Comparison of ENCODE assay signal across 9 cellular contexts in the genomic region with DNA sequence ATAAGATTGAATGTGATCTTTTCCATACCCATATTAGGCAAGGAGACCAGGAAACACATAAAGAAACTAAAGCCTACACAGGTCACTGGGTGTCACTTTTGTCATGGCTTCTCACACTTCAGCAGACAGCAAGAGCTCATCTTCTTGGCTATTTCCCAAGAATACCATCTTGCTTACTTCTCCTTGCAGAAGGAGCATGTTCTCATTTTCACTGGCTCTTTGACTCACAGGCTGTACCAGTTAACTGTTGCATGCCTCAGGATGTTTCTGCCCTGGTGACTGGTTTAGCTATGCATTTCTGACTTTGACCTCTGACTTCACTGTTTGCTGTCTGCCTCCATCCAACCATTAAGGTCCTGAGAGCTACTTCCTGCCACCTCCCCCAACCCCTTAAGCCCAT. TPM values are rescaled to one million over a fixed set of nuclear protein-coding genes. Genes with fewer than 3 reads are reported as not detected.
DNase-seq lines count a peak whose midpoint lies in the region; ATAC-seq and TF ChIP-seq lines count a peak whose summit lies in the region.
"Had no signal": no experiment of that assay in that cellular context is flagged by ENCODE, and none has a peak within 500 bp of the region (broad histone marks: within the 10 kb centered on the region; RNA-seq: fewer than 3 reads in every experiment).

No MANE protein-coding gene starts in this region.

- H2AFZ ChIP-seq in GM23248 (0 out of 2 replicates have a peak overlapping the region, but pooled peaks have one; percentile 41), Loucy (ENCODE audit: low read length) (peak overlapping the region; percentile 43), neuronal stem cell (ENCODE audit: low read length) (no peak overlapping the region)

- H3K23ac ChIP-seq in neuronal stem cell (ENCODE audit: low read depth, low read length, poor library complexity), result no peak overlapping the region

- TF ChIP-seq POLR2A in erythroblast (IDR thresholded peaks at IDR 0.05; ENCODE audit: low read length), result no peak

- TF ChIP-seq CTCF in DOHH2 (IDR thresholded peaks at IDR 0.05; ENCODE audit: low read depth, low read length, poor library complexity, severe bottlenecking) (no peak), Loucy (conservative IDR thresholded peaks at IDR 0.05; ENCODE audit: low read length) (no peak)

- no peak overlapping the region for H2BK120ac ChIP-seq in neuronal stem cell (ENCODE audit: low read depth, low read length)

- H3K4me1 ChIP-seq in DOHH2 (ENCODE audit: control insufficient read depth, low read length) (peaks cover 71% of the 10 kb centered on the region), GM23248 (ENCODE audit: insufficient read depth) (peaks cover 42% of the 10 kb centered on the region), Loucy (ENCODE audit: insufficient read depth, low read length, poor library complexity, severe bottlenecking) (peaks cover 24% of the 10 kb centered on the region), neuronal stem cell (ENCODE audit: control insufficient read depth in 2 of 2, insufficient read depth in 1 of 2, low read depth in 1 of 2, low read length in 2 of 2) (peaks cover 4 to 24% of the 10 kb centered on the region in 2 donors)

- H3K27me3 ChIP-seq in DOHH2 (ENCODE audit: control insufficient read depth, low read length), result no peaks in the 10 kb centered on the region
- no peaks in the 10 kb centered on the region for H3K27me3 ChIP-seq in GM23248 (replicated peaks; ENCODE audit: insufficient read depth)
- no peaks in the 10 kb centered on the region for H3K27me3 ChIP-seq in Loucy (ENCODE audit: insufficient read depth, low read length, poor library complexity, severe bottlenecking)
- H3K27me3 ChIP-seq in neuronal stem cell (ENCODE audit: control insufficient read depth in 3 of 3, insufficient read depth in 3 of 3, low read depth in 1 of 3, low read length in 3 of 3), result no peaks in the 10 kb centered on the region

- H3K9ac ChIP-seq in GM23248 (no peak overlapping the region), Loucy (ENCODE audit: low read depth, low read length, poor library complexity, severe bottlenecking) (no peak overlapping the region), neuronal stem cell (ENCODE audit: low read depth, low read length, poor library complexity) (no peak overlapping the region)

- DNase-seq in GM23248 (peak; percentile 85), cerebellar cortex (ENCODE audit: low spot score) (peak; percentile 66), erythroblast (lab: John Stamatoyannopoulos, UW) (no peak), neuronal stem cell (ENCODE audit: low spot score) (no peak)
- no peak for DNase-seq in natural killer cell treated with Interleukin-12 subunit alpha and Interleukin-12 subunit beta and Interleukin-15 and Interleukin-18, amount 100 ng/mL, for 72 hours (ENCODE audit: low spot score)
- DNase-seq in stimulated activated naive CD4-positive, alpha-beta T cell (lab: John Stamatoyannopoulos, UW), result no peak

- no peaks in the 10 kb centered on the region for H3K36me3 Mint-ChIP-seq in natural killer cell treated with Interleukin-12 subunit alpha and Interleukin-12 subunit beta and Interleukin-15 and Interleukin-18, amount 100 ng/mL, for 72 hours

- peaks cover 4% of the 10 kb centered on the region; the same call in 1 of the 2 replicates for H3K9me3 ChIP-seq in DOHH2 (ENCODE audit: control insufficient read depth, insufficient read depth, low read length)
- no peaks in the 10 kb centered on the region for H3K9me3 ChIP-seq in GM23248 (ENCODE audit: low read depth)
- H3K9me3 ChIP-seq in Loucy (ENCODE audit: insufficient read depth, low read depth, low read length), result no peaks in the 10 kb centered on the region
- peaks cover 0 to 14% of the 10 kb centered on the region in 2 donors for H3K9me3 ChIP-seq in neuronal stem cell (replicated peaks in 1 of 2; ENCODE audit: control insufficient read depth in 2 of 2, insufficient read depth in 1 of 2, low read depth in 1 of 2, low read length in 2 of 2)
- H3K9me3 ChIP-seq: thoracic aorta had no signal

- peak overlapping the region; percentile 92 for H3K27ac ChIP-seq in DOHH2 (ENCODE audit: low read depth, low read length)
- peak overlapping the region; percentile 43 for H3K27ac ChIP-seq in GM23248
- no peak overlapping the region for H3K27ac ChIP-seq in neuronal stem cell (replicated peaks; ENCODE audit: low read length)
- H3K27ac ChIP-seq: thoracic aorta had no signal

- in situ Hi-C loops in GM23248 (cut with MboI), result no loop called here

- H3K9me2 ChIP-seq in DOHH2 (replicated peaks; ENCODE audit: control insufficient read depth, low read length) (no peaks in the 10 kb centered on the region), GM23248 (ENCODE audit: insufficient read depth) (no peaks in the 10 kb centered on the region), Loucy (replicated peaks; ENCODE audit: low read depth, low read length) (no peaks in the 10 kb centered on the region)

- H3K27me3 Mint-ChIP-seq in natural killer cell treated with Interleukin-12 subunit alpha and Interleukin-12 subunit beta and Interleukin-15 and Interleukin-18, amount 100 ng/mL, for 72 hours, result peaks cover 14 to 26% of the 10 kb centered on the region in 2 donors

- H4K8ac ChIP-seq in neuronal stem cell (ENCODE audit: low read depth, low read length), result no peak overlapping the region

- H3K36me3 ChIP-seq in DOHH2 (ENCODE audit: control insufficient read depth, low read length), result no peaks in the 10 kb centered on the region
- H3K36me3 ChIP-seq in GM23248 (ENCODE audit: low read depth), result no peaks in the 10 kb centered on the region
- no peaks in the 10 kb centered on the region for H3K36me3 ChIP-seq in Loucy (ENCODE audit: insufficient read depth, low read length)
- H3K36me3 ChIP-seq in neuronal stem cell (replicated peaks in 1 of 2; ENCODE audit: control insufficient read depth in 2 of 2, insufficient read depth in 2 of 2, low read length in 2 of 2), result no peaks in the 10 kb centered on the region
- H3K36me3 ChIP-seq: thoracic aorta had no signal

- H3K4me1 Mint-ChIP-seq in natural killer cell treated with Interleukin-12 subunit alpha and Interleukin-12 subunit beta and Interleukin-15 and Interleukin-18, amount 100 ng/mL, for 72 hours (ENCODE audit: low read depth in 2 of 2), result peaks cover 16 to 19% of the 10 kb centered on the region in 2 donors

- H2BK15ac ChIP-seq in neuronal stem cell (ENCODE audit: low read length), result no peak overlapping the region

- H4K91ac ChIP-seq in neuronal stem cell (ENCODE audit: low read depth, low read length, poor library complexity), result no peak overlapping the region

- H3K18ac ChIP-seq in neuronal stem cell (ENCODE audit: low read length), result no peak overlapping the region

- peak overlapping the region; percentile 65 for H3K4me2 ChIP-seq in DOHH2 (ENCODE audit: low read length)
- peak overlapping the region; percentile 89 for H3K4me2 ChIP-seq in GM23248 (ENCODE audit: unreplicated experiment)
- H3K4me2 ChIP-seq in Loucy (ENCODE audit: low read depth, low read length, poor library complexity, severe bottlenecking), result peak overlapping the region; percentile 6
- no peak overlapping the region for H3K4me2 ChIP-seq in neuronal stem cell (ENCODE audit: insufficient read depth, low read length, poor library complexity, severe bottlenecking)

- no peak overlapping the region for H2BK5ac ChIP-seq in neuronal stem cell (ENCODE audit: low read length)

- H4K20me1 ChIP-seq in DOHH2 (ENCODE audit: control insufficient read depth, insufficient read depth, low read depth, low read length) (no peaks in the 10 kb centered on the region), GM23248 (ENCODE audit: insufficient read depth) (no peaks in the 10 kb centered on the region), Loucy (ENCODE audit: insufficient read depth, low read length, poor library complexity, severe bottlenecking) (no peaks in the 10 kb centered on the region)

- no peak overlapping the region for H3K4me3 Mint-ChIP-seq in natural killer cell treated with Interleukin-12 subunit alpha and Interleukin-12 subunit beta and Interleukin-15 and Interleukin-18, amount 100 ng/mL, for 72 hours

- H3K4ac ChIP-seq in neuronal stem cell (ENCODE audit: low read length), result no peak overlapping the region

- no peaks in the 10 kb centered on the region for H3K79me2 ChIP-seq in DOHH2 (ENCODE audit: control insufficient read depth, low read length)
- no peaks in the 10 kb centered on the region for H3K79me2 ChIP-seq in GM23248 (ENCODE audit: insufficient read depth)
- H3K79me2 ChIP-seq in Loucy (ENCODE audit: insufficient read depth, low read length), result no peaks in the 10 kb centered on the region

- H3K4me3 ChIP-seq in DOHH2 (ENCODE audit: low read length) (peak overlapping the region; percentile 41), GM23248 (no peak overlapping the region), Loucy (ENCODE audit: low read length, poor library complexity, severe bottlenecking) (no peak overlapping the region), neuronal stem cell (ENCODE audit: low read length in 2 of 2) (no peak overlapping the region)
- H3K4me3 ChIP-seq: thoracic aorta had no signal

- ATAC-seq in natural killer cell treated with Interleukin-12 subunit alpha and Interleukin-12 subunit beta and Interleukin-15 and Interleukin-18, amount 100 ng/mL, for 72 hours, result peak; percentile 84 to 85

- no peak overlapping the region for H2BK12ac ChIP-seq in neuronal stem cell (ENCODE audit: low read length)

- H3F3A ChIP-seq in DOHH2 (ENCODE audit: control insufficient read depth, insufficient read depth) (peaks cover 39% of the 10 kb centered on the region), GM23248 (ENCODE audit: insufficient read depth) (peaks cover 46% of the 10 kb centered on the region), Loucy (ENCODE audit: low read depth) (no peaks in the 10 kb centered on the region)

- H3K79me1 ChIP-seq in neuronal stem cell (ENCODE audit: low read depth, low read length), result no peaks in the 10 kb centered on the region

- H2AK5ac ChIP-seq in neuronal stem cell (ENCODE audit: low read depth, low read length), result no peak overlapping the region

- no peaks in the 10 kb centered on the region for H3K9me3 Mint-ChIP-seq in natural killer cell treated with Interleukin-12 subunit alpha and Interleukin-12 subunit beta and Interleukin-15 and Interleukin-18, amount 100 ng/mL, for 72 hours

- H3K27ac Mint-ChIP-seq in natural killer cell treated with Interleukin-12 subunit alpha and Interleukin-12 subunit beta and Interleukin-15 and Interleukin-18, amount 100 ng/mL, for 72 hours, result peak overlapping the region in 1 of 2 donors; percentile 19

- H3K14ac ChIP-seq in neuronal stem cell (ENCODE audit: low read length), result no peak overlapping the region

RNA-seq across cellular contexts. Expression of a gene that starts 40.3 kb away (rescaled TPM):
- 19.9 and 22.5 TPM in 2 replicates for total RNA-seq in GM23248 (2014; rRNA removed; shearing (Covaris generic))
- polyA plus RNA-seq in GM23248 (2016; fragmentation: Nextera tagmentation; extraction: Ambion mirVana), result 7.4 and 8.5 TPM in 2 replicates
- 1 to 10 TPM; 9.0 to 9.1 TPM for total RNA-seq in natural killer cell treated with Interleukin-12 subunit alpha and Interleukin-12 subunit beta and Interleukin-15 and Interleukin-18, amount 100 ng/mL, for 72 hours
- 5.3 TPM for polyA plus RNA-seq in neuronal stem cell (2013, experiment 1 of 2)
- 5.3 TPM for polyA plus RNA-seq in neuronal stem cell (2013, experiment 2 of 2)

Comparison
In these comparisons a context has a peak if more than half of its experiments do, and no peak if none do; other contexts are left out.
1. DNase-seq: peak in GM23248 (single experiment) and cerebellar cortex (single experiment); none in natural killer cell treated with Interleukin-12 subunit alpha and Interleukin-12 subunit beta and Interleukin-15 and Interleukin-18, amount 100 ng/mL, for 72 hours (single experiment), erythroblast (0 of 2), neuronal stem cell (single experiment) and stimulated activated naive CD4-positive, alpha-beta T cell (0 of 6).